ENCODE assay signal across 1 cellular context in genomic region chr2:28161466-28161865, GRCh38.
TF ChIP-seq lines count a peak whose summit lies in the region.

No MANE protein-coding gene starts in this region.

TF ChIP-seq in A549, 52 proteins besides CTCF, POLR2A, EP300 and RAD21 (continued from another document):
- TF ChIP-seq, protein P1, sequence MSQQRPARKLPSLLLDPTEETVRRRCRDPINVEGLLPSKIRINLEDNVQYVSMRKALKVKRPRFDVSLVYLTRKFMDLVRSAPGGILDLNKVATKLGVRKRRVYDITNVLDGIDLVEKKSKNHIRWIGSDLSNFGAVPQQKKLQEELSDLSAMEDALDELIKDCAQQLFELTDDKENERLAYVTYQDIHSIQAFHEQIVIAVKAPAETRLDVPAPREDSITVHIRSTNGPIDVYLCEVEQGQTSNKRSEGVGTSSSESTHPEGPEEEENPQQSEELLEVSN (IDR thresholded peaks at IDR 0.05; ENCODE audit: borderline replicate concordance, low read depth) = no peak
- TF ChIP-seq CBX2 (IDR thresholded peaks at IDR 0.05; ENCODE audit: borderline replicate concordance, low read depth) (no peak), HOXB13 (CRISPR knock-in tag; IDR thresholded peaks at IDR 0.05; ENCODE audit: low read depth) (no peak), JUN (IDR thresholded peaks at IDR 0.05) (0 out of 5 replicates have a peak, but pooled peaks of 1 of the 2 experiments have one; percentile 0), CEBPB (IDR thresholded peaks at IDR 0.05) (no peak), BHLHE40 (IDR thresholded peaks at IDR 0.05; ENCODE audit: low read depth, low read length) (no peak), RCOR1 (IDR thresholded peaks at IDR 0.05; ENCODE audit: low read depth, low read length) (no peak)
- TF ChIP-seq, protein P2, sequence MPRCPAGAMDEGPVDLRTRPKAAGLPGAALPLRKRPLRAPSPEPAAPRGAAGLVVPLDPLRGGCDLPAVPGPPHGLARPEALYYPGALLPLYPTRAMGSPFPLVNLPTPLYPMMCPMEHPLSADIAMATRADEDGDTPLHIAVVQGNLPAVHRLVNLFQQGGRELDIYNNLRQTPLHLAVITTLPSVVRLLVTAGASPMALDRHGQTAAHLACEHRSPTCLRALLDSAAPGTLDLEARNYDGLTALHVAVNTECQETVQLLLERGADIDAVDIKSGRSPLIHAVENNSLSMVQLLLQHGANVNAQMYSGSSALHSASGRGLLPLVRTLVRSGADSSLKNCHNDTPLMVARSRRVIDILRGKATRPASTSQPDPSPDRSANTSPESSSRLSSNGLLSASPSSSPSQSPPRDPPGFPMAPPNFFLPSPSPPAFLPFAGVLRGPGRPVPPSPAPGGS (IDR thresholded peaks at IDR 0.05) = 0 out of 3 replicates have a peak, but pooled peaks have one; percentile 5
- TF ChIP-seq, protein P3, sequence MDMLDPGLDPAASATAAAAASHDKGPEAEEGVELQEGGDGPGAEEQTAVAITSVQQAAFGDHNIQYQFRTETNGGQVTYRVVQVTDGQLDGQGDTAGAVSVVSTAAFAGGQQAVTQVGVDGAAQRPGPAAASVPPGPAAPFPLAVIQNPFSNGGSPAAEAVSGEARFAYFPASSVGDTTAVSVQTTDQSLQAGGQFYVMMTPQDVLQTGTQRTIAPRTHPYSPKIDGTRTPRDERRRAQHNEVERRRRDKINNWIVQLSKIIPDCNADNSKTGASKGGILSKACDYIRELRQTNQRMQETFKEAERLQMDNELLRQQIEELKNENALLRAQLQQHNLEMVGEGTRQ (IDR thresholded peaks at IDR 0.05) = no peak
TF ChIP-seq in A549: peak in this region for 2.
